ENCODE assay signal across 27 cellular contexts in the genomic region with DNA sequence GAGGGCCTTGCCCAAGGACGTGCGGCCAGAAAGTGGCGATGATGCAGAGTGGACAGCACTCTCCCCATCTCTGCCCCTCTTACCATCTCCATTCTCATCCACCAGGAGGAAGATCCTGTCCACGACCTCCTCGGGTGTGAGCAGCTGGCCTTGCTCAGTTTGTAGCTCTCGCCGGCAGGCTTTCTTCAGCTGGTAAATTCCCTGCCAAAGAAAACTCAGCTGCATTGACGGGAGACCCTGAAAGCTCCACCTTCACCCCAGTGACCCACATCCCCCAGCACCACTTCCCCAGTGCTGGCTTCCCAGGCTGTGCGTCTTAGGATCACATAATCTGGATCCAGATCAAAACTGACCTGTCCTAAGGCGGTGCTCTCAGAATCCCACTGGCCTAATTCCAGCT. TPM values are rescaled to one million over a fixed set of nuclear protein-coding genes. Genes with fewer than 3 reads are reported as not detected.
"Had no signal": no experiment of that assay in that cellular context is flagged by ENCODE, and none has a peak within 500 bp of the region (broad histone marks: within the 10 kb centered on the region; RNA-seq: fewer than 3 reads in every experiment).

No MANE protein-coding gene starts in this region.

- H3K4me1 Mint-ChIP-seq: immature natural killer cell; stimulated activated effector memory CD8-positive, alpha-beta T cell treated with anti-CD3 and anti-CD28 coated beads, Interleukin-12 subunit alpha, Interleukin-12 subunit beta, amount 100 ng/mL, for 72 hours had no signal

- H3K27me3 Mint-ChIP-seq: type B pancreatic cell had no signal

- H3K9ac ChIP-seq: neural progenitor cell had no signal

- H3K27ac ChIP-seq: coronary artery, gastrocnemius medialis, neural progenitor cell, pancreas, suprapubic skin, thyroid gland, uterus had no signal

- H3K27ac Mint-ChIP-seq: immature natural killer cell; neural progenitor cell; progenitor cell of endocrine pancreas; stimulated activated effector memory CD8-positive, alpha-beta T cell treated with anti-CD3 and anti-CD28 coated beads, Interleukin-12 subunit alpha, Interleukin-12 subunit beta, amount 100 ng/mL, for 72 hours; type B pancreatic cell had no signal

- H3K9me3 Mint-ChIP-seq: immature natural killer cell; naive thymus-derived CD8-positive, alpha-beta T cell; neural progenitor cell; stimulated activated effector memory CD8-positive, alpha-beta T cell treated with anti-CD3 and anti-CD28 coated beads, Interleukin-12 subunit alpha, Interleukin-12 subunit beta, amount 100 ng/mL, for 72 hours; type B pancreatic cell had no signal

- H3K36me3 Mint-ChIP-seq: neural progenitor cell; stimulated activated effector memory CD8-positive, alpha-beta T cell treated with anti-CD3 and anti-CD28 coated beads, Interleukin-12 subunit alpha, Interleukin-12 subunit beta, amount 100 ng/mL, for 72 hours; type B pancreatic cell had no signal

- H2AFZ ChIP-seq: neural progenitor cell had no signal

- H3K4me3 Mint-ChIP-seq: immature natural killer cell; naive thymus-derived CD8-positive, alpha-beta T cell; neural progenitor cell; stimulated activated effector memory CD8-positive, alpha-beta T cell treated with anti-CD3 and anti-CD28 coated beads, Interleukin-12 subunit alpha, Interleukin-12 subunit beta, amount 100 ng/mL, for 72 hours; type B pancreatic cell had no signal

- DNase-seq: effector CD4-positive, alpha-beta T cell; gastrocnemius medialis; immature natural killer cell; left cardiac atrium; mammary epithelial cell; mucosa of descending colon; naive thymus-derived CD8-positive, alpha-beta T cell; occipital lobe; pancreas; right cardiac atrium; stimulated activated CD4-positive, alpha-beta T cell treated with anti-CD3 and anti-CD28 coated beads, Interleukin-4, amount 100 ng/mL, for 1 hour; stimulated activated CD8-positive, alpha-beta memory T cell treated with anti-CD3 and anti-CD28 coated beads, Interleukin-4, amount 100 ng/mL, for 48 hours; stimulated activated naive CD8-positive, alpha-beta T cell treated with anti-CD3 and anti-CD28 coated beads, Interleukin-15, Interleukin-2, amounts not matched to agents 100 U/mL and 50 U/mL, for 24 hours; thyroid gland; uterus had no signal

- H3K4me1 ChIP-seq: gastrocnemius medialis, pancreas, suprapubic skin, thyroid gland, uterus had no signal

- H3K9me3 ChIP-seq: gastrocnemius medialis, mucosa of descending colon, pancreas, suprapubic skin, thyroid gland, uterus had no signal

- H3K36me3 ChIP-seq: gastrocnemius medialis, neural progenitor cell, pancreas, suprapubic skin, thyroid gland, uterus had no signal

- H3K4me3 ChIP-seq: coronary artery, gastrocnemius medialis, mucosa of descending colon, neural progenitor cell, pancreas, suprapubic skin, thyroid gland, uterus had no signal

- H3K27me3 ChIP-seq: gastrocnemius medialis, neural progenitor cell, pancreas, suprapubic skin, thyroid gland, uterus had no signal

- ATAC-seq: gastrocnemius medialis; mucosa of descending colon; naive thymus-derived CD8-positive, alpha-beta T cell; pancreas; right cardiac atrium; stimulated activated effector memory CD8-positive, alpha-beta T cell treated with anti-CD3 and anti-CD28 coated beads, Interleukin-12 subunit alpha, Interleukin-12 subunit beta, amount 100 ng/mL, for 72 hours; stimulated activated naive CD8-positive, alpha-beta T cell treated with anti-CD3 and anti-CD28 coated beads, Interleukin-15, Interleukin-2, amounts not matched to agents 100 U/mL and 50 U/mL, for 24 hours had no signal

- H3K4me2 ChIP-seq: neural progenitor cell had no signal

RNA-seq across cellular contexts. Expression of gene GUCA1B, which starts 9.2 kb away (rescaled TPM):
- total RNA-seq: fibroblast of villous mesenchyme, occipital lobe had no signal
- polyA plus RNA-seq: naive thymus-derived CD8-positive, alpha-beta T cell had no signal

RNA-seq across cellular contexts. Expression of gene GUCA1A, which starts 12.4 kb away (rescaled TPM):
- total RNA-seq: dermis microvascular lymphatic vessel endothelial cell; fibroblast of villous mesenchyme; gastrocnemius medialis; left cardiac atrium; lower leg skin; mammary epithelial cell; mucosa of descending colon; naive thymus-derived CD8-positive, alpha-beta T cell; right cardiac atrium; thyroid gland had no signal
- polyA plus RNA-seq: esophagus; immature natural killer cell; keratinocyte; mammary epithelial cell; naive thymus-derived CD8-positive, alpha-beta T cell; pancreas; right cardiac atrium had no signal

RNA-seq across cellular contexts. Expression of gene C6orf132, which starts 43.2 kb away (rescaled TPM):
- total RNA-seq: cerebellum, occipital lobe had no signal
